9 cellular contexts compared by ENCODE assay signal in genomic region chr5:1208743-1209551, GRCh38. TPM values are rescaled to one million over a fixed set of nuclear protein-coding genes. Genes with fewer than 3 reads are reported as not detected.
DNase-seq lines count a peak whose midpoint lies in the region; ATAC-seq and TF ChIP-seq lines count a peak whose summit lies in the region.
"Had no signal": no experiment of that assay in that cellular context is flagged by ENCODE, and none has a peak within 500 bp of the region (broad histone marks: within the 10 kb centered on the region; RNA-seq: fewer than 3 reads in every experiment).

No MANE protein-coding gene starts in this region.

- peak; percentile 23 for TF ChIP-seq CTCF in hepatocyte (IDR thresholded peaks at IDR 0.05; ENCODE audit: poor library complexity)

- DNase-seq in 8988T (peak; percentile 99), GM23248 (peak; percentile 25), RPMI7951 (ENCODE audit: low read depth) (peak; percentile 25), hepatocyte (ENCODE audit: low spot score) (peak; percentile 60), NOMO-1 (lab: John Stamatoyannopoulos, UW; ENCODE audit: unreplicated experiment in 2 of 2) (no peak), NCI-H1694 (lab: John Stamatoyannopoulos, UW) (no peak)
- DNase-seq: NCI-H2081 had no signal

- H3K9me3 ChIP-seq in GM23248 (ENCODE audit: low read depth) (no peaks in the 10 kb centered on the region), hepatocyte (ENCODE audit: low read depth) (no peaks in the 10 kb centered on the region)

- H3K9ac ChIP-seq in GM23248, result no peak overlapping the region

- no peak overlapping the region for H3K4me3 ChIP-seq in GM23248
- no peak overlapping the region for H3K4me3 ChIP-seq in hepatocyte

- ATAC-seq in GM19035 (IDR thresholded peaks at IDR 0.05; ENCODE audit: unreplicated experiment), result no peak
- no peak for ATAC-seq in GM21515 (IDR thresholded peaks at IDR 0.05; ENCODE audit: unreplicated experiment)

- peaks cover 14% of the 10 kb centered on the region for H3K27me3 ChIP-seq in GM23248 (replicated peaks; ENCODE audit: insufficient read depth)
- no peaks in the 10 kb centered on the region for H3K27me3 ChIP-seq in hepatocyte

- H3K9me2 ChIP-seq in GM23248 (ENCODE audit: insufficient read depth) (no peaks in the 10 kb centered on the region), hepatocyte (replicated peaks; ENCODE audit: insufficient read depth) (no peaks in the 10 kb centered on the region)

- H4K20me1 ChIP-seq in GM23248 (ENCODE audit: insufficient read depth) (no peaks in the 10 kb centered on the region), hepatocyte (ENCODE audit: insufficient read depth, poor library complexity, severe bottlenecking) (no peaks in the 10 kb centered on the region)

- H3K36me3 ChIP-seq in GM23248 (ENCODE audit: low read depth) (no peaks in the 10 kb centered on the region), hepatocyte (replicated peaks; ENCODE audit: insufficient read depth, low read depth) (no peaks in the 10 kb centered on the region)

- H3K4me2 ChIP-seq in GM23248 (ENCODE audit: unreplicated experiment) (no peak overlapping the region), hepatocyte (no peak overlapping the region)

- in situ Hi-C loops in GM23248 (cut with MboI), result no loop called here

- H3K4me1 ChIP-seq in GM23248 (ENCODE audit: insufficient read depth), result no peaks in the 10 kb centered on the region
- peaks cover 6% of the 10 kb centered on the region for H3K4me1 ChIP-seq in hepatocyte (ENCODE audit: insufficient read depth)

- 55 to 56% methylated on average over 22 to 24 of the region's 24 CpGs for WGBS in GM23248 (ENCODE audit: low coverage in 1 of 2, low lambda C conversion rate in 2 of 2, missing lambda C conversion rate in 2 of 2), 2 experiments
- 85% methylated on average over 23 of the region's 24 CpGs for WGBS in hepatocyte (ENCODE audit: low lambda C conversion rate, missing lambda C conversion rate)

- H3K79me2 ChIP-seq in GM23248 (ENCODE audit: insufficient read depth) (no peaks in the 10 kb centered on the region), hepatocyte (no peaks in the 10 kb centered on the region)

- no peak overlapping the region for H3K27ac ChIP-seq in GM23248
- H3K27ac ChIP-seq in hepatocyte, result peak overlapping the region; percentile 48

- no peak overlapping the region for H2AFZ ChIP-seq in GM23248
- no peak overlapping the region for H2AFZ ChIP-seq in hepatocyte

- no peaks in the 10 kb centered on the region for H3F3A ChIP-seq in GM23248 (ENCODE audit: insufficient read depth)

RNA-seq across cellular contexts. Expression of gene SLC6A19, which starts 7.6 kb away (rescaled TPM):
- total RNA-seq in GM23248 (2014; rRNA removed; shearing (Covaris generic)), result not detected in 2 replicates
- polyA plus RNA-seq in GM23248 (2016; fragmentation: Nextera tagmentation; extraction: Ambion mirVana) (not detected in 2 replicates), hepatocyte (4.8 and 5.8 TPM in 2 replicates)
- not detected in 2 replicates for total RNA-seq in RPMI7951 (2014; rRNA removed; shearing (Covaris generic))
- 5.2 and 6.7 TPM in 2 replicates for total RNA-seq in hepatocyte

RNA-seq across cellular contexts. Expression of gene SLC6A18, which starts 16.2 kb away (rescaled TPM):
- total RNA-seq in GM23248 (2014; rRNA removed; shearing (Covaris generic)), result not detected in 2 replicates
- polyA plus RNA-seq in GM23248 (2016; fragmentation: Nextera tagmentation; extraction: Ambion mirVana) (not detected in 2 replicates), hepatocyte (0.35 TPM in 1 of 2 replicates, not detected in the other)
- total RNA-seq in RPMI7951 (2014; rRNA removed; shearing (Covaris generic)), result not detected in 2 replicates
- not detected in 2 replicates for total RNA-seq in hepatocyte

Comparison
In these comparisons a context has a peak if more than half of its experiments do, and no peak if none do; other contexts are left out.
1. DNase-seq: peak in 8988T (single experiment), GM23248 (single experiment), RPMI7951 (single experiment) and hepatocyte (single experiment); none in NOMO-1 (0 of 2) and NCI-H1694 (single experiment).